Comparison of ENCODE assay signal across 1 cellular context in genomic region chr13:52850396-52851152, GRCh38.
TF ChIP-seq lines count a peak whose summit lies in the region.

No MANE protein-coding gene starts in this region.

TF ChIP-seq in HEK293, 187 proteins besides CTCF, POLR2A, EP300 and RAD21 (continued from another document):
- TF ChIP-seq, protein P1, sequence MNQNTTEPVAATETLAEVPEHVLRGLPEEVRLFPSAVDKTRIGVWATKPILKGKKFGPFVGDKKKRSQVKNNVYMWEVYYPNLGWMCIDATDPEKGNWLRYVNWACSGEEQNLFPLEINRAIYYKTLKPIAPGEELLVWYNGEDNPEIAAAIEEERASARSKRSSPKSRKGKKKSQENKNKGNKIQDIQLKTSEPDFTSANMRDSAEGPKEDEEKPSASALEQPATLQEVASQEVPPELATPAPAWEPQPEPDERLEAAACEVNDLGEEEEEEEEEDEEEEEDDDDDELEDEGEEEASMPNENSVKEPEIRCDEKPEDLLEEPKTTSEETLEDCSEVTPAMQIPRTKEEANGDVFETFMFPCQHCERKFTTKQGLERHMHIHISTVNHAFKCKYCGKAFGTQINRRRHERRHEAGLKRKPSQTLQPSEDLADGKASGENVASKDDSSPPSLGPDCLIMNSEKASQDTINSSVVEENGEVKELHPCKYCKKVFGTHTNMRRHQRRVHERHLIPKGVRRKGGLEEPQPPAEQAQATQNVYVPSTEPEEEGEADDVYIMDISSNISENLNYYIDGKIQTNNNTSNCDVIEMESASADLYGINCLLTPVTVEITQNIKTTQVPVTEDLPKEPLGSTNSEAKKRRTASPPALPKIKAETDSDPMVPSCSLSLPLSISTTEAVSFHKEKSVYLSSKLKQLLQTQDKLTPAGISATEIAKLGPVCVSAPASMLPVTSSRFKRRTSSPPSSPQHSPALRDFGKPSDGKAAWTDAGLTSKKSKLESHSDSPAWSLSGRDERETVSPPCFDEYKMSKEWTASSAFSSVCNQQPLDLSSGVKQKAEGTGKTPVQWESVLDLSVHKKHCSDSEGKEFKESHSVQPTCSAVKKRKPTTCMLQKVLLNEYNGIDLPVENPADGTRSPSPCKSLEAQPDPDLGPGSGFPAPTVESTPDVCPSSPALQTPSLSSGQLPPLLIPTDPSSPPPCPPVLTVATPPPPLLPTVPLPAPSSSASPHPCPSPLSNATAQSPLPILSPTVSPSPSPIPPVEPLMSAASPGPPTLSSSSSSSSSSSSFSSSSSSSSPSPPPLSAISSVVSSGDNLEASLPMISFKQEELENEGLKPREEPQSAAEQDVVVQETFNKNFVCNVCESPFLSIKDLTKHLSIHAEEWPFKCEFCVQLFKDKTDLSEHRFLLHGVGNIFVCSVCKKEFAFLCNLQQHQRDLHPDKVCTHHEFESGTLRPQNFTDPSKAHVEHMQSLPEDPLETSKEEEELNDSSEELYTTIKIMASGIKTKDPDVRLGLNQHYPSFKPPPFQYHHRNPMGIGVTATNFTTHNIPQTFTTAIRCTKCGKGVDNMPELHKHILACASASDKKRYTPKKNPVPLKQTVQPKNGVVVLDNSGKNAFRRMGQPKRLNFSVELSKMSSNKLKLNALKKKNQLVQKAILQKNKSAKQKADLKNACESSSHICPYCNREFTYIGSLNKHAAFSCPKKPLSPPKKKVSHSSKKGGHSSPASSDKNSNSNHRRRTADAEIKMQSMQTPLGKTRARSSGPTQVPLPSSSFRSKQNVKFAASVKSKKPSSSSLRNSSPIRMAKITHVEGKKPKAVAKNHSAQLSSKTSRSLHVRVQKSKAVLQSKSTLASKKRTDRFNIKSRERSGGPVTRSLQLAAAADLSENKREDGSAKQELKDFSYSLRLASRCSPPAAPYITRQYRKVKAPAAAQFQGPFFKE (tag by site-specific recombination; IDR thresholded peaks at IDR 0.05; ENCODE audit: borderline replicate concordance): no peak
- TF ChIP-seq ZNF658 (tag by site-specific recombination; IDR thresholded peaks at IDR 0.05): no peak
- TF ChIP-seq ZFP41 (tag by site-specific recombination; IDR thresholded peaks at IDR 0.05; ENCODE audit: borderline replicate concordance): no peak
- no peak for TF ChIP-seq REPIN1 (tag by site-specific recombination; IDR thresholded peaks at IDR 0.05; ENCODE audit: low read depth)
- TF ChIP-seq ZNF670 (tag by site-specific recombination; IDR thresholded peaks at IDR 0.05; ENCODE audit: low read depth): no peak
- no peak for TF ChIP-seq HOXA7 (CRISPR knock-in tag; IDR thresholded peaks at IDR 0.05; ENCODE audit: borderline replicate concordance)
- TF ChIP-seq ZBTB11 (tag by site-specific recombination; conservative IDR thresholded peaks at IDR 0.05; ENCODE audit: low read depth): peak; percentile 62
- no peak for TF ChIP-seq ZBTB1 (tag by site-specific recombination; IDR thresholded peaks at IDR 0.05)
- TF ChIP-seq ZNF624 (tag by site-specific recombination; IDR thresholded peaks at IDR 0.05): no peak
- no peak for TF ChIP-seq ZNF530 (tag by site-specific recombination; IDR thresholded peaks at IDR 0.05; ENCODE audit: low read depth)
- TF ChIP-seq ZNF350 (tag by site-specific recombination; IDR thresholded peaks at IDR 0.05): no peak
- TF ChIP-seq ZNF692 (tag by site-specific recombination; IDR thresholded peaks at IDR 0.05): no peak
- no peak for TF ChIP-seq ZNF580 (tag by site-specific recombination; IDR thresholded peaks at IDR 0.05)
- TF ChIP-seq, protein P2, sequence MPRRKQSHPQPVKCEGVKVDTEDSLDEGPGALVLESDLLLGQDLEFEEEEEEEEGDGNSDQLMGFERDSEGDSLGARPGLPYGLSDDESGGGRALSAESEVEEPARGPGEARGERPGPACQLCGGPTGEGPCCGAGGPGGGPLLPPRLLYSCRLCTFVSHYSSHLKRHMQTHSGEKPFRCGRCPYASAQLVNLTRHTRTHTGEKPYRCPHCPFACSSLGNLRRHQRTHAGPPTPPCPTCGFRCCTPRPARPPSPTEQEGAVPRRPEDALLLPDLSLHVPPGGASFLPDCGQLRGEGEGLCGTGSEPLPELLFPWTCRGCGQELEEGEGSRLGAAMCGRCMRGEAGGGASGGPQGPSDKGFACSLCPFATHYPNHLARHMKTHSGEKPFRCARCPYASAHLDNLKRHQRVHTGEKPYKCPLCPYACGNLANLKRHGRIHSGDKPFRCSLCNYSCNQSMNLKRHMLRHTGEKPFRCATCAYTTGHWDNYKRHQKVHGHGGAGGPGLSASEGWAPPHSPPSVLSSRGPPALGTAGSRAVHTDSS (tag by site-specific recombination; IDR thresholded peaks at IDR 0.05): no peak
- no peak for TF ChIP-seq ZNF132 (tag by site-specific recombination; IDR thresholded peaks at IDR 0.05; ENCODE audit: borderline replicate concordance)
- TF ChIP-seq ZNF324 (tag by site-specific recombination; IDR thresholded peaks at IDR 0.05): peak; percentile 72; the same call in 1 of the 2 replicates
- no peak for TF ChIP-seq ZNF768 (tag by site-specific recombination; IDR thresholded peaks at IDR 0.05)
- no peak for TF ChIP-seq ZNF776 (tag by site-specific recombination; IDR thresholded peaks at IDR 0.05; ENCODE audit: borderline replicate concordance)
- no peak for TF ChIP-seq ZNF501 (tag by site-specific recombination; IDR thresholded peaks at IDR 0.05)
- TF ChIP-seq, protein P3, sequence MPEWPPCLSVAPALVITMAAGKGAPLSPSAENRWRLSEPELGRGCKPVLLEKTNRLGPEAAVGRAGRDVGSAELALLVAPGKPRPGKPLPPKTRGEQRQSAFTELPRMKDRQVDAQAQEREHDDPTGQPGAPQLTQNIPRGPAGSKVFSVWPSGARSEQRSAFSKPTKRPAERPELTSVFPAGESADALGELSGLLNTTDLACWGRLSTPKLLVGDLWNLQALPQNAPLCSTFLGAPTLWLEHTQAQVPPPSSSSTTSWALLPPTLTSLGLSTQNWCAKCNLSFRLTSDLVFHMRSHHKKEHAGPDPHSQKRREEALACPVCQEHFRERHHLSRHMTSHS (tag by site-specific recombination; IDR thresholded peaks at IDR 0.05): no peak
- no peak for TF ChIP-seq ZNF354C (tag by site-specific recombination; IDR thresholded peaks at IDR 0.05; ENCODE audit: borderline replicate concordance, low read depth)
- no peak for TF ChIP-seq BCL11B (tag by site-specific recombination; IDR thresholded peaks at IDR 0.05; ENCODE audit: low read depth)
- no peak for TF ChIP-seq ZBTB7A (tag by site-specific recombination; IDR thresholded peaks at IDR 0.05; ENCODE audit: low read depth)
- no peak for TF ChIP-seq ZNF747 (tag by site-specific recombination; IDR thresholded peaks at IDR 0.05)
- TF ChIP-seq, protein P4, sequence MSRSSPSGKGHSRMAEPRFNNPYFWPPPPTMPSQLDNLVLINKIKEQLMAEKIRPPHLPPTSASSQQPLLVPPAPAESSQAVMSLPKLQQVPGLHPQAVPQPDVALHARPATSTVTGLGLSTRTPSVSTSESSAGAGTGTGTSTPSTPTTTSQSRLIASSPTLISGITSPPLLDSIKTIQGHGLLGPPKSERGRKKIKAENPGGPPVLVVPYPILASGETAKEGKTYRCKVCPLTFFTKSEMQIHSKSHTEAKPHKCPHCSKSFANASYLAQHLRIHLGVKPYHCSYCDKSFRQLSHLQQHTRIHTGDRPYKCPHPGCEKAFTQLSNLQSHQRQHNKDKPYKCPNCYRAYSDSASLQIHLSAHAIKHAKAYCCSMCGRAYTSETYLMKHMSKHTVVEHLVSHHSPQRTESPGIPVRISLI (tag by site-specific recombination; IDR thresholded peaks at IDR 0.05): no peak
- TF ChIP-seq ZFHX2 (tag by site-specific recombination; conservative IDR thresholded peaks at IDR 0.05): peak; percentile 33
- TF ChIP-seq ZNF837 (tag by site-specific recombination; IDR thresholded peaks at IDR 0.05): no peak
- TF ChIP-seq, protein P5, sequence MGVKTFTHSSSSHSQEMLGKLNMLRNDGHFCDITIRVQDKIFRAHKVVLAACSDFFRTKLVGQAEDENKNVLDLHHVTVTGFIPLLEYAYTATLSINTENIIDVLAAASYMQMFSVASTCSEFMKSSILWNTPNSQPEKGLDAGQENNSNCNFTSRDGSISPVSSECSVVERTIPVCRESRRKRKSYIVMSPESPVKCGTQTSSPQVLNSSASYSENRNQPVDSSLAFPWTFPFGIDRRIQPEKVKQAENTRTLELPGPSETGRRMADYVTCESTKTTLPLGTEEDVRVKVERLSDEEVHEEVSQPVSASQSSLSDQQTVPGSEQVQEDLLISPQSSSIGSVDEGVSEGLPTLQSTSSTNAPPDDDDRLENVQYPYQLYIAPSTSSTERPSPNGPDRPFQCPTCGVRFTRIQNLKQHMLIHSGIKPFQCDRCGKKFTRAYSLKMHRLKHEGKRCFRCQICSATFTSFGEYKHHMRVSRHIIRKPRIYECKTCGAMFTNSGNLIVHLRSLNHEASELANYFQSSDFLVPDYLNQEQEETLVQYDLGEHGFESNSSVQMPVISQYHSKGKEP (tag by site-specific recombination; IDR thresholded peaks at IDR 0.05): no peak
TF ChIP-seq in HEK293: peak in this region for 27.
